In the genomic region with DNA sequence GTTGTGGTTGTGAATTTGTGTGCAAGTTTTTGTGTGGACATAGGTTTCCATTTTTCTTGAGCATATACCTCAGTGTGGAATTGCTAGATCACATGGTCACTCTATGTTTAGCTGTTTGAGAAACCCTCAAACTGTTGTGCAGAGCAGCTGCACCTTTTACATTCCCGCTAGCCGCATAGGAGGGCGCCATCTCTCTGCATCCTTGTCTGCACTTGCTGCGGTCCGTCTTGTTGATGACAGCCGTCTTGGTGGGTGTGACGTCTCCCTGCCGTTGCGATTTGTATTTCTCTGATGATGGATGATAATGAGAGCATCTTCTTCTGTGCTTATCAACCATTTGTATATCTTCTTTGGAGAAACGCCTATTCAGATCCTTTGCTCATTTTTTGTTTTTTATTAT, we compare ENCODE assay signal across 1 cellular context.
TF ChIP-seq lines count a peak whose summit lies in the region.

No MANE protein-coding gene starts in this region.

TF ChIP-seq in WTC11, 78 proteins besides CTCF, POLR2A, EP300 and RAD21 (continued from another document):
- TF ChIP-seq, protein P1, sequence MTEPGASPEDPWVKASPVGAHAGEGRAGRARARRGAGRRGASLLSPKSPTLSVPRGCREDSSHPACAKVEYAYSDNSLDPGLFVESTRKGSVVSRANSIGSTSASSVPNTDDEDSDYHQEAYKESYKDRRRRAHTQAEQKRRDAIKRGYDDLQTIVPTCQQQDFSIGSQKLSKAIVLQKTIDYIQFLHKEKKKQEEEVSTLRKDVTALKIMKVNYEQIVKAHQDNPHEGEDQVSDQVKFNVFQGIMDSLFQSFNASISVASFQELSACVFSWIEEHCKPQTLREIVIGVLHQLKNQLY (CRISPR knock-in tag; IDR thresholded peaks at IDR 0.05) = no peak
- TF ChIP-seq ZNF232 (CRISPR knock-in tag; IDR thresholded peaks at IDR 0.05) (no peak), RELA (CRISPR knock-in tag; IDR thresholded peaks at IDR 0.05; ENCODE audit: borderline replicate concordance) (no peak), ELF4 (CRISPR knock-in tag; IDR thresholded peaks at IDR 0.05; ENCODE audit: low read depth) (no peak), HMGA2 (CRISPR knock-in tag; IDR thresholded peaks at IDR 0.05) (no peak), SMAD3 (CRISPR knock-in tag; IDR thresholded peaks at IDR 0.05; ENCODE audit: borderline replicate concordance) (no peak), CREM (CRISPR knock-in tag; IDR thresholded peaks at IDR 0.05) (no peak), NR3C1 (CRISPR knock-in tag; conservative IDR thresholded peaks at IDR 0.05; ENCODE audit: low read depth) (no peak), EMX1 (CRISPR knock-in tag; IDR thresholded peaks at IDR 0.05) (no peak), NR2C2 (CRISPR knock-in tag; IDR thresholded peaks at IDR 0.05) (no peak), GRHL2 (CRISPR knock-in tag; IDR thresholded peaks at IDR 0.05; ENCODE audit: insufficient replicate concordance, severe bottlenecking) (no peak), TP53 (CRISPR knock-in tag; IDR thresholded peaks at IDR 0.05) (no peak), TEAD1 (CRISPR knock-in tag; IDR thresholded peaks at IDR 0.05) (no peak), ZNF396 (CRISPR knock-in tag; IDR thresholded peaks at IDR 0.05; ENCODE audit: borderline replicate concordance) (no peak), GABPB1 (CRISPR knock-in tag; IDR thresholded peaks at IDR 0.05) (no peak)
- TF ChIP-seq, protein P2, sequence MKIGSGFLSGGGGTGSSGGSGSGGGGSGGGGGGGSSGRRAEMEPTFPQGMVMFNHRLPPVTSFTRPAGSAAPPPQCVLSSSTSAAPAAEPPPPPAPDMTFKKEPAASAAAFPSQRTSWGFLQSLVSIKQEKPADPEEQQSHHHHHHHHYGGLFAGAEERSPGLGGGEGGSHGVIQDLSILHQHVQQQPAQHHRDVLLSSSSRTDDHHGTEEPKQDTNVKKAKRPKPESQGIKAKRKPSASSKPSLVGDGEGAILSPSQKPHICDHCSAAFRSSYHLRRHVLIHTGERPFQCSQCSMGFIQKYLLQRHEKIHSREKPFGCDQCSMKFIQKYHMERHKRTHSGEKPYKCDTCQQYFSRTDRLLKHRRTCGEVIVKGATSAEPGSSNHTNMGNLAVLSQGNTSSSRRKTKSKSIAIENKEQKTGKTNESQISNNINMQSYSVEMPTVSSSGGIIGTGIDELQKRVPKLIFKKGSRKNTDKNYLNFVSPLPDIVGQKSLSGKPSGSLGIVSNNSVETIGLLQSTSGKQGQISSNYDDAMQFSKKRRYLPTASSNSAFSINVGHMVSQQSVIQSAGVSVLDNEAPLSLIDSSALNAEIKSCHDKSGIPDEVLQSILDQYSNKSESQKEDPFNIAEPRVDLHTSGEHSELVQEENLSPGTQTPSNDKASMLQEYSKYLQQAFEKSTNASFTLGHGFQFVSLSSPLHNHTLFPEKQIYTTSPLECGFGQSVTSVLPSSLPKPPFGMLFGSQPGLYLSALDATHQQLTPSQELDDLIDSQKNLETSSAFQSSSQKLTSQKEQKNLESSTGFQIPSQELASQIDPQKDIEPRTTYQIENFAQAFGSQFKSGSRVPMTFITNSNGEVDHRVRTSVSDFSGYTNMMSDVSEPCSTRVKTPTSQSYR (CRISPR knock-in tag; IDR thresholded peaks at IDR 0.05) = no peak
- TF ChIP-seq, protein P3, sequence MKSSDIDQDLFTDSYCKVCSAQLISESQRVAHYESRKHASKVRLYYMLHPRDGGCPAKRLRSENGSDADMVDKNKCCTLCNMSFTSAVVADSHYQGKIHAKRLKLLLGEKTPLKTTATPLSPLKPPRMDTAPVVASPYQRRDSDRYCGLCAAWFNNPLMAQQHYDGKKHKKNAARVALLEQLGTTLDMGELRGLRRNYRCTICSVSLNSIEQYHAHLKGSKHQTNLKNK (CRISPR knock-in tag; IDR thresholded peaks at IDR 0.05) = no peak
- TF ChIP-seq, protein P4, sequence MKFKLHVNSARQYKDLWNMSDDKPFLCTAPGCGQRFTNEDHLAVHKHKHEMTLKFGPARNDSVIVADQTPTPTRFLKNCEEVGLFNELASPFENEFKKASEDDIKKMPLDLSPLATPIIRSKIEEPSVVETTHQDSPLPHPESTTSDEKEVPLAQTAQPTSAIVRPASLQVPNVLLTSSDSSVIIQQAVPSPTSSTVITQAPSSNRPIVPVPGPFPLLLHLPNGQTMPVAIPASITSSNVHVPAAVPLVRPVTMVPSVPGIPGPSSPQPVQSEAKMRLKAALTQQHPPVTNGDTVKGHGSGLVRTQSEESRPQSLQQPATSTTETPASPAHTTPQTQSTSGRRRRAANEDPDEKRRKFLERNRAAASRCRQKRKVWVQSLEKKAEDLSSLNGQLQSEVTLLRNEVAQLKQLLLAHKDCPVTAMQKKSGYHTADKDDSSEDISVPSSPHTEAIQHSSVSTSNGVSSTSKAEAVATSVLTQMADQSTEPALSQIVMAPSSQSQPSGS (CRISPR knock-in tag; IDR thresholded peaks at IDR 0.05; ENCODE audit: borderline replicate concordance, low read depth) = no peak
